2 cellular contexts compared by ENCODE assay signal in the genomic region with DNA sequence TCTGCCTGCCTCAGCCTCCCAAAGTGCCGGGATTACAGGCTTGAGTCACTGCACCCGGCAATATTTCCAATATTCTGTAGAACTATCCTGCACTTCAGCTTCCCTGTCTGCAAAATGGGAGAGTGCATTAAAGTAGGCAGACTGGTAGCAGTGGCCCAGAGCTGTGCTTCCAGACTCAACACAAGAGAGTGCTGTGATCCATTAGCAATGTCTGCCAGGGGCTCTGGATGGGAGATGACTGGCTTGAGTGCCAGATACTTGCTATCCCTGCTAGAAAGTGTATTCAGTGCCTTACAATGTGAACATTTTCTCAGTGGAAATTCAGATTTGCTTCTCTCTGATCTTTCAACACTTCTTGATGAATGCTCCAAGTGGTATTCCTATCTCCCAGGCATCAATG.
A peak's percentile ranks its signal among the peaks of the same experiment; 100 is the strongest.
TF ChIP-seq lines count a peak whose summit lies in the region.

No MANE protein-coding gene starts in this region.

TF ChIP-seq in HepG2, 621 proteins besides CTCF, POLR2A, EP300 and RAD21:
- peak; percentile 73 for TF ChIP-seq ZNF629 (CRISPR knock-in tag; conservative IDR thresholded peaks at IDR 0.05)
- TF ChIP-seq ZNF138 (CRISPR knock-in tag; IDR thresholded peaks at IDR 0.05; ENCODE audit: low read depth) = no peak
- 0 out of 2 replicates have a peak, but pooled peaks have one; percentile 35 for TF ChIP-seq ZMYM3 (CRISPR knock-in tag; IDR thresholded peaks at IDR 0.05)
- TF ChIP-seq, protein P1, sequence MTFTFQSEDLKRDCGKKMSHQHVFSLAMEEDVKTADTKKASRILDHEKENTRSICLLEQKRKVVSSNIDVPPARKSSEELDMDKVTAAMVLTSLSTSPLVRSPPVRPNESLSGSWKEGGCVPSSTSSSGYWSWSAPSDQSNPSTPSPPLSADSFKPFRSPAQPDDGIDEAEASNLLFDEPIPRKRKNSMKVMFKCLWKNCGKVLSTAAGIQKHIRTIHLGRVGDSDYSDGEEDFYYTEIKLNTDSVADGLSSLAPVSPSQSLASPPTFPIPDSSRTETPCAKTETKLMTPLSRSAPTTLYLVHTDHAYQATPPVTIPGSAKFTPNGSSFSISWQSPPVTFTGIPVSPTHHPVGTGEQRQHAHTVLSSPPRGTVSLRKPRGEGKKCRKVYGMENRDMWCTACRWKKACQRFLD (CRISPR knock-in tag; IDR thresholded peaks at IDR 0.05; ENCODE audit: borderline replicate concordance) = no peak
TF ChIP-seq in HepG2: peak in this region for 2.

TF ChIP-seq in K562, 482 proteins besides CTCF, POLR2A, EP300 and RAD21:
- TF ChIP-seq, protein P2, sequence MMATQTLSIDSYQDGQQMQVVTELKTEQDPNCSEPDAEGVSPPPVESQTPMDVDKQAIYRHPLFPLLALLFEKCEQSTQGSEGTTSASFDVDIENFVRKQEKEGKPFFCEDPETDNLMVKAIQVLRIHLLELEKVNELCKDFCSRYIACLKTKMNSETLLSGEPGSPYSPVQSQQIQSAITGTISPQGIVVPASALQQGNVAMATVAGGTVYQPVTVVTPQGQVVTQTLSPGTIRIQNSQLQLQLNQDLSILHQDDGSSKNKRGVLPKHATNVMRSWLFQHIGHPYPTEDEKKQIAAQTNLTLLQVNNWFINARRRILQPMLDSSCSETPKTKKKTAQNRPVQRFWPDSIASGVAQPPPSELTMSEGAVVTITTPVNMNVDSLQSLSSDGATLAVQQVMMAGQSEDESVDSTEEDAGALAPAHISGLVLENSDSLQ (IDR thresholded peaks at IDR 0.05) = no peak
- TF ChIP-seq, protein P3, sequence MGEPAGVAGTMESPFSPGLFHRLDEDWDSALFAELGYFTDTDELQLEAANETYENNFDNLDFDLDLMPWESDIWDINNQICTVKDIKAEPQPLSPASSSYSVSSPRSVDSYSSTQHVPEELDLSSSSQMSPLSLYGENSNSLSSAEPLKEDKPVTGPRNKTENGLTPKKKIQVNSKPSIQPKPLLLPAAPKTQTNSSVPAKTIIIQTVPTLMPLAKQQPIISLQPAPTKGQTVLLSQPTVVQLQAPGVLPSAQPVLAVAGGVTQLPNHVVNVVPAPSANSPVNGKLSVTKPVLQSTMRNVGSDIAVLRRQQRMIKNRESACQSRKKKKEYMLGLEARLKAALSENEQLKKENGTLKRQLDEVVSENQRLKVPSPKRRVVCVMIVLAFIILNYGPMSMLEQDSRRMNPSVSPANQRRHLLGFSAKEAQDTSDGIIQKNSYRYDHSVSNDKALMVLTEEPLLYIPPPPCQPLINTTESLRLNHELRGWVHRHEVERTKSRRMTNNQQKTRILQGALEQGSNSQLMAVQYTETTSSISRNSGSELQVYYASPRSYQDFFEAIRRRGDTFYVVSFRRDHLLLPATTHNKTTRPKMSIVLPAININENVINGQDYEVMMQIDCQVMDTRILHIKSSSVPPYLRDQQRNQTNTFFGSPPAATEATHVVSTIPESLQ (CRISPR knock-in tag; IDR thresholded peaks at IDR 0.05) = no peak
- TF ChIP-seq, protein P4, sequence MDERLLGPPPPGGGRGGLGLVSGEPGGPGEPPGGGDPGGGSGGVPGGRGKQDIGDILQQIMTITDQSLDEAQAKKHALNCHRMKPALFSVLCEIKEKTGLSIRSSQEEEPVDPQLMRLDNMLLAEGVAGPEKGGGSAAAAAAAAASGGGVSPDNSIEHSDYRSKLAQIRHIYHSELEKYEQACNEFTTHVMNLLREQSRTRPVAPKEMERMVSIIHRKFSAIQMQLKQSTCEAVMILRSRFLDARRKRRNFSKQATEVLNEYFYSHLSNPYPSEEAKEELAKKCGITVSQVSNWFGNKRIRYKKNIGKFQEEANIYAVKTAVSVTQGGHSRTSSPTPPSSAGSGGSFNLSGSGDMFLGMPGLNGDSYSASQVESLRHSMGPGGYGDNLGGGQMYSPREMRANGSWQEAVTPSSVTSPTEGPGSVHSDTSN (CRISPR knock-in tag; IDR thresholded peaks at IDR 0.05; ENCODE audit: low read depth) = no peak
- TF ChIP-seq, protein P4 (tag; conservative IDR thresholded peaks at IDR 0.05; ENCODE audit: low read depth) = no peak
- peak; percentile 62; the same call in 1 of the 2 replicates for TF ChIP-seq ZNF23 (CRISPR knock-in tag; IDR thresholded peaks at IDR 0.05)
- TF ChIP-seq, protein P5, sequence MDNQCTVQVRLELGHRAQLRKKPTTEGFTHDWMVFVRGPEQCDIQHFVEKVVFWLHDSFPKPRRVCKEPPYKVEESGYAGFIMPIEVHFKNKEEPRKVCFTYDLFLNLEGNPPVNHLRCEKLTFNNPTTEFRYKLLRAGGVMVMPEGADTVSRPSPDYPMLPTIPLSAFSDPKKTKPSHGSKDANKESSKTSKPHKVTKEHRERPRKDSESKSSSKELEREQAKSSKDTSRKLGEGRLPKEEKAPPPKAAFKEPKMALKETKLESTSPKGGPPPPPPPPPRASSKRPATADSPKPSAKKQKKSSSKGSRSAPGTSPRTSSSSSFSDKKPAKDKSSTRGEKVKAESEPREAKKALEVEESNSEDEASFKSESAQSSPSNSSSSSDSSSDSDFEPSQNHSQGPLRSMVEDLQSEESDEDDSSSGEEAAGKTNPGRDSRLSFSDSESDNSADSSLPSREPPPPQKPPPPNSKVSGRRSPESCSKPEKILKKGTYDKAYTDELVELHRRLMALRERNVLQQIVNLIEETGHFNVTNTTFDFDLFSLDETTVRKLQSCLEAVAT (IDR thresholded peaks at IDR 0.05) = peak in 1 of 2 experiments; percentile 85; a peak in 2 of 4 replicates
- TF ChIP-seq ZBTB17 (CRISPR knock-in tag; IDR thresholded peaks at IDR 0.05) = peak; percentile 93
TF ChIP-seq in K562: peak in this region for 3.
